In the genomic region with DNA sequence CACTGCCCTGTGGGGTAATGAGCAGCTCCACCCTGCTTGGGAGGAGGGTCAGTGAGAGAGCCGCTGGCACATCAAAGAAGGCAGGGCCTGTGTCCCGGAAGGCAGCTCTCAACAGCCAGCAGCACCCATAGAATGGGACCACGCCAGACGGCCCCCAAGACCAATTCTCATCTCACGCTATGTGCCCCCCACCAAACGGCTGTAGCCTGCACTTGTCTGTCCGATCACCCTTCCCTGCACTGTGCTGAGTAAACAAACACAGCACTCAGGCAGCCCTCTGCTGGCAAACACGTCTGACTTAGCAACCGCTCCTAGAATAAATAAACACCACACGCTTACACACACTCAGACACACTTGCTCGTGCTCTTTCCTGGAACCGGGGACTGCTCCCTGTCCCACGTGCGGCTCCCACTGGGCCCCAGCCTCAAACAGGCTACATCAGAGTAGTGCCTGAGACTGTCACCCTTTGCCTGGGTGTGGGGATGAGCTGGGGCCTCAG, we compare ENCODE assay signal across 9 cellular contexts. TPM values are rescaled to one million over a fixed set of nuclear protein-coding genes. Genes with fewer than 3 reads are reported as not detected.
DNase-seq lines count a peak whose midpoint lies in the region; ATAC-seq and TF ChIP-seq lines count a peak whose summit lies in the region.
"Had no signal": no experiment of that assay in that cellular context is flagged by ENCODE, and none has a peak within 500 bp of the region (broad histone marks: within the 10 kb centered on the region; RNA-seq: fewer than 3 reads in every experiment).

No MANE protein-coding gene starts in this region.

- in situ Hi-C loops in brain microvascular endothelial cell (cut with HindIII; ENCODE audit: low pct_ligation_motif_present, low sequenced_read_pairs) (no loop called here), KBM-7 (cut with MboI; ENCODE audit: low pct_unique_long_range_greater_than_20kb, low sequenced_read_pairs) (no loop called here)

- TF ChIP-seq EP300 in upper lobe of left lung (IDR thresholded peaks at IDR 0.05): peak in 2 of 4 donors; percentile 70 to 86

- no peak overlapping the region for H3K27ac Mint-ChIP-seq in effector memory CD8-positive, alpha-beta T cell
- H3K27ac Mint-ChIP-seq: activated naive CD8-positive, alpha-beta T cell treated with anti-CD3 and anti-CD28 coated beads, Interleukin-2, amount 10 ng/mL, durations not matched to agents 7 days and 5 days had no signal

- H3K4me1 Mint-ChIP-seq in effector memory CD8-positive, alpha-beta T cell (ENCODE audit: low read depth in 2 of 2): no peaks in the 10 kb centered on the region
- H3K4me1 Mint-ChIP-seq: activated naive CD8-positive, alpha-beta T cell treated with anti-CD3 and anti-CD28 coated beads, Interleukin-2, amount 10 ng/mL, durations not matched to agents 7 days and 5 days had no signal

- intact Hi-C loops in right lobe of liver (cut with DNase I): no loop called here

- H3K4me1 ChIP-seq in right lobe of liver: peaks cover 0 to 33% (median 15%) of the 10 kb centered on the region in 4 donors
- H3K4me1 ChIP-seq in upper lobe of left lung: peaks cover 25 to 39% (median 34%) of the 10 kb centered on the region in 4 donors

- H3K4me3 Mint-ChIP-seq in effector memory CD8-positive, alpha-beta T cell: no peak overlapping the region
- H3K4me3 Mint-ChIP-seq: activated naive CD8-positive, alpha-beta T cell treated with anti-CD3 and anti-CD28 coated beads, Interleukin-2, amount 10 ng/mL, durations not matched to agents 7 days and 5 days had no signal

- 13% methylated on average over 11 of the region's 14 CpGs for WGBS in right lobe of liver (ENCODE audit: insufficient coverage, low coverage, low lambda C conversion rate, missing lambda C conversion rate)
- 25 to 43% methylated on average over 13 to 14 of the region's 14 CpGs for WGBS in upper lobe of left lung, 2 donors

- TF ChIP-seq POLR2A in right lobe of liver (IDR thresholded peaks at IDR 0.05) (no peak), upper lobe of left lung (IDR thresholded peaks at IDR 0.05) (peak in 1 of 4 donors; percentile 38)

- peaks cover 2% of the 10 kb centered on the region for H3K36me3 Mint-ChIP-seq in effector memory CD8-positive, alpha-beta T cell (ENCODE audit: insufficient read depth)
- H3K36me3 Mint-ChIP-seq: activated naive CD8-positive, alpha-beta T cell treated with anti-CD3 and anti-CD28 coated beads, Interleukin-2, amount 10 ng/mL, durations not matched to agents 7 days and 5 days had no signal

- no peaks in the 10 kb centered on the region for H3K9me3 ChIP-seq in right lobe of liver
- no peaks in the 10 kb centered on the region for H3K9me3 ChIP-seq in upper lobe of left lung

- ATAC-seq in right lobe of liver (peak; percentile 79 to 83 (median 82)), upper lobe of left lung (ENCODE audit: low FRiP score in 2 of 2) (peak; percentile 78 to 92)
- no peak for ATAC-seq in effector memory CD8-positive, alpha-beta T cell (replicated peaks)

- H3K36me3 ChIP-seq in brain microvascular endothelial cell (replicated peaks): no peaks in the 10 kb centered on the region
- H3K36me3 ChIP-seq in right lobe of liver: no peaks in the 10 kb centered on the region
- no peaks in the 10 kb centered on the region for H3K36me3 ChIP-seq in upper lobe of left lung

- peak; percentile 22 to 47 for DNase-seq in NCI-H187 (lab: John Stamatoyannopoulos, UW)
- peak; percentile 68 for DNase-seq in brain microvascular endothelial cell
- DNase-seq in right lobe of liver: peak; percentile 74 to 87 (median 82)
- DNase-seq in upper lobe of left lung: peak; percentile 79 to 88
- no peak for DNase-seq in KBM-7
- no peak for DNase-seq in effector memory CD8-positive, alpha-beta T cell
- DNase-seq in GM20000 (ENCODE audit: low spot score): no peak
- DNase-seq: activated naive CD8-positive, alpha-beta T cell treated with anti-CD3 and anti-CD28 coated beads, Interleukin-2, amount 10 ng/mL, durations not matched to agents 7 days and 5 days had no signal

- TF ChIP-seq CTCF in C4-2B (conservative IDR thresholded peaks at IDR 0.05): no peak; the same call in 1 of the 2 replicates
- TF ChIP-seq CTCF in brain microvascular endothelial cell (IDR thresholded peaks at IDR 0.05; ENCODE audit: low read depth, low read length, missing control alignments): peak; percentile 49
- TF ChIP-seq CTCF in right lobe of liver (IDR thresholded peaks at IDR 0.05): peak in 3 of 4 donors; percentile 19 to 30 (median 29)
- peak in 2 of 6 experiments; percentile 30 to 50 for TF ChIP-seq CTCF in upper lobe of left lung (IDR thresholded peaks at IDR 0.05)
- no peak for TF ChIP-seq CTCF in GM20000 (IDR thresholded peaks at IDR 0.05; ENCODE audit: extremely low read depth, missing control alignments)

- H3K9me3 Mint-ChIP-seq in effector memory CD8-positive, alpha-beta T cell: no peaks in the 10 kb centered on the region
- H3K9me3 Mint-ChIP-seq: activated naive CD8-positive, alpha-beta T cell treated with anti-CD3 and anti-CD28 coated beads, Interleukin-2, amount 10 ng/mL, durations not matched to agents 7 days and 5 days had no signal

- no peak overlapping the region for H3K4me3 ChIP-seq in brain microvascular endothelial cell (ENCODE audit: low read depth, low read length)
- no peak overlapping the region for H3K4me3 ChIP-seq in right lobe of liver
- no peak overlapping the region for H3K4me3 ChIP-seq in upper lobe of left lung

- H3K27ac ChIP-seq in C4-2B (peak overlapping the region; percentile 67), brain microvascular endothelial cell (no peak overlapping the region), right lobe of liver (peak overlapping the region in 2 of 3 donors; percentile 12 to 92), upper lobe of left lung (peak overlapping the region; percentile 61 to 85 (median 81))

- peaks cover 5 to 33% of the 10 kb centered on the region in 2 donors for H3K27me3 Mint-ChIP-seq in effector memory CD8-positive, alpha-beta T cell
- H3K27me3 Mint-ChIP-seq: activated naive CD8-positive, alpha-beta T cell treated with anti-CD3 and anti-CD28 coated beads, Interleukin-2, amount 10 ng/mL, durations not matched to agents 7 days and 5 days had no signal

- H3K27me3 ChIP-seq in brain microvascular endothelial cell (replicated peaks) (no peaks in the 10 kb centered on the region), right lobe of liver (no peaks in the 10 kb centered on the region), upper lobe of left lung (no peaks in the 10 kb centered on the region)

RNA-seq across cellular contexts. Expression of a gene that starts 53.2 kb away (rescaled TPM):
- 1 to 10 TPM; 1.8 to 4.1 (median 3.3) TPM for total RNA-seq in right lobe of liver
- total RNA-seq in upper lobe of left lung: 10 to 100 TPM in 5 of 6 donors, 1 to 10 TPM in 1; 4.0 to 24.2 (median 13.5) TPM

Comparison
In these comparisons a context has a peak if more than half of its experiments do, and no peak if none do; other contexts are left out.
1. CTCF ChIP-seq: peak in brain microvascular endothelial cell (single experiment) and right lobe of liver (3 of 4); none in C4-2B (single experiment) and GM20000 (single experiment).
2. DNase-seq: peak in NCI-H187 (2 of 2), brain microvascular endothelial cell (single experiment), right lobe of liver (3 of 3) and upper lobe of left lung (2 of 2); none in KBM-7 (single experiment), effector memory CD8-positive, alpha-beta T cell (0 of 3) and GM20000 (single experiment).